23 cellular contexts compared by ENCODE assay signal in the genomic region with DNA sequence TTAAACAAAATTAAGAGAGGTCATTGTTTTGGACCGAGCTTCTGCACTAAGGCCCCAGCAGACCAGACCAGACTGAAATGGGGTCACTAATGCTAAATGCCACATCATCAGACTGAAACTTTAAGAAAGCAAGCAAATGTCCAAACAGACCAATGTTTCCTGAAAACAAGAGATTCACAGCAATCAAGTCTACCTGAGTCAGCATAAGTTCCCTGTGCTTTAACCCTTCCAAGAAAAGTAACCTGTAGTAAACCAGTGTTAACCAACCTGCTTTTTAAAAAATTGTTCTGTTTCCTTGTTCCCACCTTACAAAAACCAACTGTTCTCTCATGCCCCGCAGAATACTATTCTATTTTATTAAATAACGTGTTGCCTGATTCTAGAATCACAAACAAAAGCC.
"Had no signal": no experiment of that assay in that cellular context is flagged by ENCODE, and none has a peak within 500 bp of the region (broad histone marks: within the 10 kb centered on the region; RNA-seq: fewer than 3 reads in every experiment).

No MANE protein-coding gene starts in this region.

- H3K27ac Mint-ChIP-seq: mesothelial cell of epicardium, naive B cell had no signal

- H3K4me1 Mint-ChIP-seq: naive B cell had no signal

- H3K4me1 ChIP-seq: esophagus muscularis mucosa, gastroesophageal sphincter, heart left ventricle, left lung, lower lobe of right lung had no signal

- H3K9me3 ChIP-seq: esophagus muscularis mucosa, gastroesophageal sphincter, heart left ventricle, left lung, lower lobe of right lung, mucosa of descending colon had no signal

- ATAC-seq: foreskin keratinocyte, gastroesophageal sphincter, heart left ventricle, left cardiac atrium, left lung, left ventricle myocardium superior, lower lobe of right lung, mucosa of descending colon had no signal

- H3K9me3 Mint-ChIP-seq: naive B cell had no signal

- H3K27ac ChIP-seq: coronary artery, dorsolateral prefrontal cortex, esophagus muscularis mucosa, foreskin keratinocyte, gastroesophageal sphincter, heart left ventricle, left lung, lower lobe of right lung had no signal

- H3K4me3 Mint-ChIP-seq: mesothelial cell of epicardium, naive B cell had no signal

- H3K36me3 Mint-ChIP-seq: mesothelial cell of epicardium, naive B cell had no signal

- H3K36me3 ChIP-seq: esophagus muscularis mucosa, gastroesophageal sphincter, heart left ventricle, left lung, lower lobe of right lung had no signal

- FAIRE-seq: colon, endothelial cell of umbilical vein, frontal cortex, islet of Langerhans, keratinocyte had no signal

- H3K4me3 ChIP-seq: coronary artery, dorsolateral prefrontal cortex, esophagus muscularis mucosa, gastroesophageal sphincter, heart left ventricle, left lung, lower lobe of right lung, mucosa of descending colon had no signal

- H3K27me3 Mint-ChIP-seq: naive B cell had no signal

- H3K27me3 ChIP-seq: esophagus muscularis mucosa, foreskin keratinocyte, gastroesophageal sphincter, heart left ventricle, left lung had no signal

- DNase-seq: dermis blood vessel endothelial cell; dorsolateral prefrontal cortex; effector CD4-positive, alpha-beta T cell; effector memory CD4-positive, alpha-beta T cell; foreskin keratinocyte; heart left ventricle; hippocampal formation; left cardiac atrium; left lung; left ventricle myocardium superior; lower lobe of right lung; mesenchymal stem cell; mucosa of descending colon; naive B cell had no signal
